1 cellular context compared by ENCODE assay signal in genomic region chr10:101493782-101494281, GRCh38.
TF ChIP-seq lines count a peak whose summit lies in the region.

No MANE protein-coding gene starts in this region.

TF ChIP-seq in WTC11, 78 proteins besides CTCF, POLR2A, EP300 and RAD21 (continued from another document):
- TF ChIP-seq, protein P1, sequence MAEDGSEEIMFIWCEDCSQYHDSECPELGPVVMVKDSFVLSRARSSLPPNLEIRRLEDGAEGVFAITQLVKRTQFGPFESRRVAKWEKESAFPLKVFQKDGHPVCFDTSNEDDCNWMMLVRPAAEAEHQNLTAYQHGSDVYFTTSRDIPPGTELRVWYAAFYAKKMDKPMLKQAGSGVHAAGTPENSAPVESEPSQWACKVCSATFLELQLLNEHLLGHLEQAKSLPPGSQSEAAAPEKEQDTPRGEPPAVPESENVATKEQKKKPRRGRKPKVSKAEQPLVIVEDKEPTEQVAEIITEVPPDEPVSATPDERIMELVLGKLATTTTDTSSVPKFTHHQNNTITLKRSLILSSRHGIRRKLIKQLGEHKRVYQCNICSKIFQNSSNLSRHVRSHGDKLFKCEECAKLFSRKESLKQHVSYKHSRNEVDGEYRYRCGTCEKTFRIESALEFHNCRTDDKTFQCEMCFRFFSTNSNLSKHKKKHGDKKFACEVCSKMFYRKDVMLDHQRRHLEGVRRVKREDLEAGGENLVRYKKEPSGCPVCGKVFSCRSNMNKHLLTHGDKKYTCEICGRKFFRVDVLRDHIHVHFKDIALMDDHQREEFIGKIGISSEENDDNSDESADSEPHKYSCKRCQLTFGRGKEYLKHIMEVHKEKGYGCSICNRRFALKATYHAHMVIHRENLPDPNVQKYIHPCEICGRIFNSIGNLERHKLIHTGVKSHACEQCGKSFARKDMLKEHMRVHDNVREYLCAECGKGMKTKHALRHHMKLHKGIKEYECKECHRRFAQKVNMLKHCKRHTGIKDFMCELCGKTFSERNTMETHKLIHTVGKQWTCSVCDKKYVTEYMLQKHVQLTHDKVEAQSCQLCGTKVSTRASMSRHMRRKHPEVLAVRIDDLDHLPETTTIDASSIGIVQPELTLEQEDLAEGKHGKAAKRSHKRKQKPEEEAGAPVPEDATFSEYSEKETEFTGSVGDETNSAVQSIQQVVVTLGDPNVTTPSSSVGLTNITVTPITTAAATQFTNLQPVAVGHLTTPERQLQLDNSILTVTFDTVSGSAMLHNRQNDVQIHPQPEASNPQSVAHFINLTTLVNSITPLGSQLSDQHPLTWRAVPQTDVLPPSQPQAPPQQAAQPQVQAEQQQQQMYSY (CRISPR knock-in tag; IDR thresholded peaks at IDR 0.05): no peak
- TF ChIP-seq MYBL2 (CRISPR knock-in tag; IDR thresholded peaks at IDR 0.05) (no peak), TCF7 (CRISPR knock-in tag; IDR thresholded peaks at IDR 0.05; ENCODE audit: low read depth) (no peak), ZNF317 (CRISPR knock-in tag; IDR thresholded peaks at IDR 0.05; ENCODE audit: borderline replicate concordance, low read depth) (no peak), OVOL2 (CRISPR knock-in tag; IDR thresholded peaks at IDR 0.05; ENCODE audit: borderline replicate concordance) (no peak), IRF2 (CRISPR knock-in tag; IDR thresholded peaks at IDR 0.05; ENCODE audit: borderline replicate concordance, low read depth) (no peak)
